In genomic region chr1:90126834-90127233, GRCh38 we compare ENCODE assay signal across 33 cellular contexts.
"Had no signal": no experiment of that assay in that cellular context is flagged by ENCODE, and none has a peak within 500 bp of the region (broad histone marks: within the 10 kb centered on the region; RNA-seq: fewer than 3 reads in every experiment).

No MANE protein-coding gene starts in this region.

- H3K27ac ChIP-seq: adrenal gland, body of pancreas, brain microvascular endothelial cell, breast epithelium had no signal

- DNase-seq: activated B cell treated with CpG ODN at 0.5 μM for 24 hours; activated CD4-positive, alpha-beta memory T cell treated with anti-CD3 and anti-CD28 coated beads for 36 hours; activated CD4-positive, alpha-beta T cell treated with anti-CD3 and anti-CD28 coated beads for 4 hours; activated CD4-positive, alpha-beta T cell treated with anti-CD3 and anti-CD28 coated beads, Interleukin-2, amount 10 ng/mL, durations not matched to agents 24 days and 14 days; activated CD4-positive, alpha-beta T cell treated with anti-CD3 and anti-CD28 coated beads, Interleukin-2, amount 50 U/mL, for 1 hour; activated CD4-positive, alpha-beta T cell treated with anti-CD3 and anti-CD28 coated beads, Interleukin-2, amount 50 U/mL, for 4 hours; activated CD4-positive, CD25-positive, alpha-beta regulatory T cell treated with anti-CD3 and anti-CD28 coated beads, Interleukin-2, amount 50 U/mL, for 72 hours; activated CD8-positive, alpha-beta memory T cell treated with anti-CD3 and anti-CD28 coated beads, Interleukin-2, amount 50 U/mL, for 4 hours; activated CD8-positive, alpha-beta T cell treated with anti-CD3 and anti-CD28 coated beads for 36 hours; activated effector memory CD4-positive, alpha-beta T cell treated with anti-CD3 and anti-CD28 coated beads, Interleukin-2, amount 50 U/mL, for 16 hours; activated gamma-delta T cell treated with Interleukin-2 at 50 U/mL for 16 hours; activated naive CD4-positive, alpha-beta T cell; activated naive CD4-positive, alpha-beta T cell treated with anti-CD3 and anti-CD28 coated beads for 36 hours; activated naive CD4-positive, alpha-beta T cell treated with anti-CD3 and anti-CD28 coated beads, Interleukin-2, amount 50 U/mL, for 16 hours; activated naive CD8-positive, alpha-beta T cell treated with anti-CD3 and anti-CD28 coated beads for 36 hours; activated T-cell treated with anti-CD3 and anti-CD28 coated beads for 4 hours; activated T-cell treated with anti-CD3 and anti-CD28 coated beads, Interleukin-2, amount 50 U/mL, for 1 hour; activated T-cell treated with anti-CD3 and anti-CD28 coated beads, Interleukin-2, amount 50 U/mL, for 4 hours; activated T-cell treated with anti-CD3 and anti-CD28 coated beads, Interleukin-2, amount 50 U/mL, for 72 hours; adrenal gland; amniotic stem cell; aorta; body of pancreas; brain microvascular endothelial cell; central memory CD4-positive, alpha-beta T cell; T-cell; T-helper 17 cell; T-helper 9 cell had no signal

- H3K27ac Mint-ChIP-seq: activated B cell treated with CpG ODN at 0.5 μM for 24 hours; activated CD4-positive, alpha-beta memory T cell treated with anti-CD3 and anti-CD28 coated beads for 36 hours; activated CD4-positive, alpha-beta T cell treated with anti-CD3 and anti-CD28 coated beads, Interleukin-2, amount 10 ng/mL, durations not matched to agents 24 days and 14 days; activated CD8-positive, alpha-beta T cell treated with anti-CD3 and anti-CD28 coated beads for 36 hours; activated naive CD4-positive, alpha-beta T cell treated with anti-CD3 and anti-CD28 coated beads for 36 hours; activated naive CD4-positive, alpha-beta T cell treated with anti-CD3 and anti-CD28 coated beads, Interleukin-2, amount 50 U/mL, for 72 hours; activated naive CD8-positive, alpha-beta T cell treated with anti-CD3 and anti-CD28 coated beads for 36 hours; activated T-cell treated with anti-CD3 and anti-CD28 coated beads, Interleukin-2, amount 50 U/mL, for 72 hours; activated T-helper 1 cell treated with anti-CD3 and anti-CD28 coated beads, Interleukin-12 subunit alpha, Interleukin-12 subunit beta, Interleukin-2, Interleukin-4 antibody, amounts not matched to agents 30 ng/mL and 10 ng/mL and 1 ng/mL, durations not matched to agents 14 hours and 24 hours and 36 hours; activated T-helper 17 cell treated with anti-CD3 and anti-CD28 coated beads, Interleukin-2, amount 50 U/mL, for 72 hours; T-cell; T-helper 17 cell; T-helper 2 cell treated with Interferon-gamma antibody and Interleukin-4, amounts not matched to agents 5 μg/mL and 100 μg/mL, for 36 hours had no signal

- H3K36me3 Mint-ChIP-seq: activated CD4-positive, alpha-beta memory T cell treated with anti-CD3 and anti-CD28 coated beads for 36 hours; activated naive CD4-positive, alpha-beta T cell treated with anti-CD3 and anti-CD28 coated beads, Interleukin-2, amount 50 U/mL, for 72 hours; activated naive CD8-positive, alpha-beta T cell treated with anti-CD3 and anti-CD28 coated beads for 36 hours; T-cell had no signal

- H3K36me3 ChIP-seq: adrenal gland, brain microvascular endothelial cell, breast epithelium had no signal

- H3K27me3 ChIP-seq: adrenal gland, body of pancreas, brain microvascular endothelial cell, breast epithelium had no signal

- H3K4me3 Mint-ChIP-seq: activated B cell treated with CpG ODN at 0.5 μM for 24 hours; activated CD4-positive, alpha-beta memory T cell treated with anti-CD3 and anti-CD28 coated beads for 36 hours; activated CD4-positive, alpha-beta T cell treated with anti-CD3 and anti-CD28 coated beads, Interleukin-2, amount 10 ng/mL, durations not matched to agents 24 days and 14 days; activated CD8-positive, alpha-beta T cell treated with anti-CD3 and anti-CD28 coated beads for 36 hours; activated naive CD4-positive, alpha-beta T cell treated with anti-CD3 and anti-CD28 coated beads for 36 hours; activated naive CD8-positive, alpha-beta T cell treated with anti-CD3 and anti-CD28 coated beads for 36 hours; activated T-cell treated with anti-CD3 and anti-CD28 coated beads, Interleukin-2, amount 50 U/mL, for 4 hours; activated T-cell treated with anti-CD3 and anti-CD28 coated beads, Interleukin-2, amount 50 U/mL, for 72 hours; activated T-helper 1 cell treated with anti-CD3 and anti-CD28 coated beads, Interleukin-12 subunit alpha, Interleukin-12 subunit beta, Interleukin-2, Interleukin-4 antibody, amounts not matched to agents 30 ng/mL and 10 ng/mL and 1 ng/mL, durations not matched to agents 14 hours and 24 hours and 36 hours; activated T-helper 17 cell treated with anti-CD3 and anti-CD28 coated beads, Interleukin-2, amount 50 U/mL, for 72 hours; T-cell; T-helper 17 cell; T-helper 2 cell treated with Interferon-gamma antibody and Interleukin-4, amounts not matched to agents 5 μg/mL and 100 μg/mL, for 36 hours had no signal

- H3K4me1 Mint-ChIP-seq: activated B cell treated with CpG ODN at 0.5 μM for 24 hours; activated T-helper 17 cell treated with anti-CD3 and anti-CD28 coated beads, Interleukin-2, amount 50 U/mL, for 72 hours; T-cell; T-helper 17 cell had no signal

- H3K9me3 ChIP-seq: adrenal gland, body of pancreas, breast epithelium had no signal

- H3K4me3 ChIP-seq: adrenal gland, body of pancreas, breast epithelium had no signal

- H3K9me3 Mint-ChIP-seq: activated B cell treated with CpG ODN at 0.5 μM for 24 hours; activated CD4-positive, alpha-beta memory T cell treated with anti-CD3 and anti-CD28 coated beads for 36 hours; activated CD4-positive, alpha-beta T cell treated with anti-CD3 and anti-CD28 coated beads, Interleukin-2, amount 10 ng/mL, durations not matched to agents 24 days and 14 days; activated CD8-positive, alpha-beta T cell treated with anti-CD3 and anti-CD28 coated beads for 36 hours; activated naive CD4-positive, alpha-beta T cell treated with anti-CD3 and anti-CD28 coated beads for 36 hours; activated naive CD4-positive, alpha-beta T cell treated with anti-CD3 and anti-CD28 coated beads, Interleukin-2, amount 50 U/mL, for 72 hours; activated naive CD8-positive, alpha-beta T cell treated with anti-CD3 and anti-CD28 coated beads for 36 hours; activated T-cell treated with anti-CD3 and anti-CD28 coated beads, Interleukin-2, amount 50 U/mL, for 4 hours; activated T-cell treated with anti-CD3 and anti-CD28 coated beads, Interleukin-2, amount 50 U/mL, for 72 hours; activated T-helper 1 cell treated with anti-CD3 and anti-CD28 coated beads, Interleukin-12 subunit alpha, Interleukin-12 subunit beta, Interleukin-2, Interleukin-4 antibody, amounts not matched to agents 30 ng/mL and 10 ng/mL and 1 ng/mL, durations not matched to agents 14 hours and 24 hours and 36 hours; activated T-helper 17 cell treated with anti-CD3 and anti-CD28 coated beads, Interleukin-2, amount 50 U/mL, for 72 hours; T-cell; T-helper 2 cell treated with Interferon-gamma antibody and Interleukin-4, amounts not matched to agents 5 μg/mL and 100 μg/mL, for 36 hours had no signal

- H3K4me1 ChIP-seq: adrenal gland, body of pancreas, breast epithelium had no signal

- ATAC-seq: activated CD8-positive, alpha-beta T cell treated with anti-CD3 and anti-CD28 coated beads for 36 hours; activated T-cell treated with anti-CD3 and anti-CD28 coated beads, Interleukin-2, amount 50 U/mL, for 4 hours; activated T-helper 17 cell treated with anti-CD3 and anti-CD28 coated beads, Interleukin-2, amount 50 U/mL, for 72 hours; body of pancreas; T-cell; T-helper 17 cell had no signal
